16 cellular contexts compared by ENCODE assay signal in the genomic region with DNA sequence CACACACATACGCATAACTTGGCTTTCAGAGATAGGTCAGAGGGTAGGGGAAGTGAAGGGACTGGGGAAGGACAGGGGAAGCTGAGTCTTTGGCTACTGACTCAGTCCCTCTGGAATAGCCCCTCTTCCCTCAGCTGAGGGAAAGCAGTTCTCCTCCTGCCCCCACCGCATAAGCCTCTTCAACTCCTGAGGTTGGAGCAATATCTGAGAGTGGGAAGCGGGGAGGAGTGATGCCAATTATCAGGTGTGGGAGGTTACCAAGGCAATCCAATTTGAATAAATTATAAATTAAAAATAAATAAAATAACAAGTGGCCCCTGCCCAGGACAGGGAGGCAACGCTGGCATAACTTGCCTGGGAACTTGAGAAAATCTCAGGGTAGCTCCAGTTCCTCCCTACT. TPM values are rescaled to one million over a fixed set of nuclear protein-coding genes. Genes with fewer than 3 reads are reported as not detected.
DNase-seq lines count a peak whose midpoint lies in the region; ATAC-seq and TF ChIP-seq lines count a peak whose summit lies in the region.
"Had no signal": no experiment of that assay in that cellular context is flagged by ENCODE, and none has a peak within 500 bp of the region (broad histone marks: within the 10 kb centered on the region; RNA-seq: fewer than 3 reads in every experiment).

No MANE protein-coding gene starts in this region.

- in situ Hi-C loops in brain microvascular endothelial cell (cut with HindIII; ENCODE audit: low pct_ligation_motif_present, low sequenced_read_pairs): no loop called here

- H3K4me2 ChIP-seq in neural progenitor cell: peak overlapping the region; percentile 95

- H3K4me1 ChIP-seq in ectodermal cell (ENCODE audit: control insufficient read depth, insufficient read depth, low read length) (peaks cover 18% of the 10 kb centered on the region), neural progenitor cell (peaks cover 16% of the 10 kb centered on the region)

- no peak overlapping the region for H3K4me3 Mint-ChIP-seq in HFFc6
- H3K4me3 Mint-ChIP-seq in neural progenitor cell: peak overlapping the region; percentile 94

- ATAC-seq in GM18519 (IDR thresholded peaks at IDR 0.05; ENCODE audit: low FRiP score, unreplicated experiment): no peak

- H3K27ac ChIP-seq in ectodermal cell (ENCODE audit: insufficient read depth, low read depth, low read length, poor library complexity, severe bottlenecking) (peak overlapping the region; percentile 99), neural progenitor cell (peak overlapping the region; percentile 5), brain microvascular endothelial cell (no peak overlapping the region)

- no peak overlapping the region for H2AFZ ChIP-seq in neural progenitor cell (replicated peaks)

- H3K27ac Mint-ChIP-seq in HFFc6 (peak overlapping the region; percentile 100), neural progenitor cell (peak overlapping the region; percentile 100)

- peaks cover 44% of the 10 kb centered on the region for H3K4me1 Mint-ChIP-seq in HFFc6 (ENCODE audit: low read depth)
- peaks cover 48% of the 10 kb centered on the region for H3K4me1 Mint-ChIP-seq in neural progenitor cell

- H3K36me3 ChIP-seq in ectodermal cell (ENCODE audit: control insufficient read depth, insufficient read depth, low read length) (peaks cover 47% of the 10 kb centered on the region), neural progenitor cell (no peaks in the 10 kb centered on the region), brain microvascular endothelial cell (replicated peaks) (peaks cover 60% of the 10 kb centered on the region)

- H3K9ac ChIP-seq in neural progenitor cell: no peak overlapping the region

- 92 to 100% methylated on average over 2 to 4 of the region's 4 CpGs for WGBS in ectodermal cell, 2 experiments

- no peak for TF ChIP-seq CTCF in HFFc6 (IDR thresholded peaks at IDR 0.05)
- TF ChIP-seq CTCF in neural progenitor cell (IDR thresholded peaks at IDR 0.05): no peak
- TF ChIP-seq CTCF in brain microvascular endothelial cell (IDR thresholded peaks at IDR 0.05; ENCODE audit: low read depth, low read length, missing control alignments): no peak

- H3K36me3 Mint-ChIP-seq in HFFc6 (ENCODE audit: low read depth) (peaks cover 24% of the 10 kb centered on the region), neural progenitor cell (peaks cover 36% of the 10 kb centered on the region)

- peaks cover 8% of the 10 kb centered on the region for H3K27me3 Mint-ChIP-seq in HFFc6 (ENCODE audit: insufficient read depth)
- peaks cover 14% of the 10 kb centered on the region for H3K27me3 Mint-ChIP-seq in neural progenitor cell (ENCODE audit: insufficient read depth, low read depth)

- H3K4me3 ChIP-seq in ectodermal cell (ENCODE audit: insufficient read depth, low read depth, low read length) (peak overlapping the region; percentile 51), neural progenitor cell (no peak overlapping the region), brain microvascular endothelial cell (ENCODE audit: low read depth, low read length) (no peak overlapping the region)
- H3K4me3 ChIP-seq: SJSA1 had no signal

- DNase-seq in CD1c-positive myeloid dendritic cell (ENCODE audit: extremely low spot score) (peak; percentile 8), HFFc6 (no peak), neural progenitor cell (ENCODE audit: low spot score) (no peak), NCI-H345 treated with DMSO at 0.1 percent for 48 hours (lab: John Stamatoyannopoulos, UW; ENCODE audit: unreplicated experiment) (no peak), brain microvascular endothelial cell (no peak), GF-D8 (lab: John Stamatoyannopoulos, UW) (no peak)
- DNase-seq: activated CD4-positive, alpha-beta T cell treated with anti-CD3 and anti-CD28 coated beads, Interleukin-2, amount 50 U/mL, for 4 hours; AML-193; DMS79; NCI-H2029 treated with DMSO at 0.1 percent for 48 hours; NCI-H526 treated with DMSO at 0.1 percent for 48 hours; OCI-M1; retina had no signal

- H3K9me3 Mint-ChIP-seq in HFFc6 (no peaks in the 10 kb centered on the region), neural progenitor cell (no peaks in the 10 kb centered on the region)

- H3K9me3 ChIP-seq in ectodermal cell (ENCODE audit: control insufficient read depth, low read length) (no peaks in the 10 kb centered on the region), neural progenitor cell (ENCODE audit: low read depth) (no peaks in the 10 kb centered on the region)
- H3K9me3 ChIP-seq: SJSA1 had no signal

- peaks cover 7% of the 10 kb centered on the region for H4K20me1 ChIP-seq in neural progenitor cell (ENCODE audit: low read depth)

- H3F3A ChIP-seq in neural progenitor cell (ENCODE audit: low read depth): peaks cover 17% of the 10 kb centered on the region

- H3K27me3 ChIP-seq in ectodermal cell (ENCODE audit: control insufficient read depth, insufficient read depth, low read length, poor library complexity, severe bottlenecking) (no peaks in the 10 kb centered on the region), neural progenitor cell (no peaks in the 10 kb centered on the region), brain microvascular endothelial cell (replicated peaks) (no peaks in the 10 kb centered on the region)
- H3K27me3 ChIP-seq: SJSA1 had no signal

- H3K79me2 ChIP-seq in neural progenitor cell (ENCODE audit: low read depth): peaks cover 17% of the 10 kb centered on the region

RNA-seq across cellular contexts. Expression of gene STOML2, which starts 1.7 kb away (rescaled TPM):
- 100 to 1,000 TPM; 118 to 139 (median 123) TPM for total RNA-seq in HFFc6 (2021; fragmentation: NEBNext Ultra II Directional; extraction: Animal tissue kit (Norgen Biotek cat#: 25700))
- 173 TPM for polyA plus RNA-seq in ectodermal cell (2013, experiment 1 of 4)
- 163 TPM for polyA plus RNA-seq in ectodermal cell (2013, experiment 2 of 4)
- 129 TPM for polyA plus RNA-seq in ectodermal cell (2013, experiment 3 of 4)
- 148 TPM for polyA plus RNA-seq in ectodermal cell (2013, experiment 4 of 4)
- 114 and 130 TPM in 2 replicates for total RNA-seq in neural progenitor cell (ENCODE audit: low replicate concordance)

RNA-seq across cellular contexts. Expression of gene PIGO, which starts 8.2 kb away (rescaled TPM):
- 10 to 100 TPM; 23.0 to 30.3 (median 28.3) TPM for total RNA-seq in HFFc6 (2021; fragmentation: NEBNext Ultra II Directional; extraction: Animal tissue kit (Norgen Biotek cat#: 25700))
- 21.6 TPM for polyA plus RNA-seq in ectodermal cell (2013, experiment 1 of 4)
- polyA plus RNA-seq in ectodermal cell (2013, experiment 2 of 4): 19.7 TPM
- polyA plus RNA-seq in ectodermal cell (2013, experiment 3 of 4): 17.9 TPM
- polyA plus RNA-seq in ectodermal cell (2013, experiment 4 of 4): 19.7 TPM
- 12.3 and 21.6 TPM in 2 replicates for total RNA-seq in neural progenitor cell (ENCODE audit: low replicate concordance)

RNA-seq across cellular contexts. Expression of gene ATOSB, which starts 11.1 kb away (rescaled TPM):
- 10 to 100 TPM; 45.9 to 56.5 (median 49.5) TPM for total RNA-seq in HFFc6 (2021; fragmentation: NEBNext Ultra II Directional; extraction: Animal tissue kit (Norgen Biotek cat#: 25700))
- 19.9 TPM for polyA plus RNA-seq in ectodermal cell (2013, experiment 1 of 4)
- polyA plus RNA-seq in ectodermal cell (2013, experiment 2 of 4): 17.4 TPM
- 16.0 TPM for polyA plus RNA-seq in ectodermal cell (2013, experiment 3 of 4)
- polyA plus RNA-seq in ectodermal cell (2013, experiment 4 of 4): 18.7 TPM
- 8.5 and 19.8 TPM in 2 replicates for total RNA-seq in neural progenitor cell (ENCODE audit: low replicate concordance)

RNA-seq across cellular contexts. Expression of gene FANCG, which starts 24.8 kb away (rescaled TPM):
- 10 to 100 TPM; 17.8 to 30.0 (median 28.3) TPM for total RNA-seq in HFFc6 (2021; fragmentation: NEBNext Ultra II Directional; extraction: Animal tissue kit (Norgen Biotek cat#: 25700))
- 80.4 TPM for polyA plus RNA-seq in ectodermal cell (2013, experiment 1 of 4)
- polyA plus RNA-seq in ectodermal cell (2013, experiment 2 of 4): 86.7 TPM
- 56.1 TPM for polyA plus RNA-seq in ectodermal cell (2013, experiment 3 of 4)
- polyA plus RNA-seq in ectodermal cell (2013, experiment 4 of 4): 67.0 TPM
- 89.4 and 97.1 TPM in 2 replicates for total RNA-seq in neural progenitor cell (ENCODE audit: low replicate concordance)

RNA-seq across cellular contexts. Expression of gene VCP, which starts 32.2 kb away (rescaled TPM):
- 100 to 1,000 TPM; 324 to 457 (median 374) TPM for total RNA-seq in HFFc6 (2021; fragmentation: NEBNext Ultra II Directional; extraction: Animal tissue kit (Norgen Biotek cat#: 25700))
- polyA plus RNA-seq in ectodermal cell (2013, experiment 1 of 4): 310 TPM
- 337 TPM for polyA plus RNA-seq in ectodermal cell (2013, experiment 2 of 4)
- 217 TPM for polyA plus RNA-seq in ectodermal cell (2013, experiment 3 of 4)
- polyA plus RNA-seq in ectodermal cell (2013, experiment 4 of 4): 273 TPM
- total RNA-seq in neural progenitor cell (ENCODE audit: low replicate concordance): 238 and 309 TPM in 2 replicates
